In the genomic region with DNA sequence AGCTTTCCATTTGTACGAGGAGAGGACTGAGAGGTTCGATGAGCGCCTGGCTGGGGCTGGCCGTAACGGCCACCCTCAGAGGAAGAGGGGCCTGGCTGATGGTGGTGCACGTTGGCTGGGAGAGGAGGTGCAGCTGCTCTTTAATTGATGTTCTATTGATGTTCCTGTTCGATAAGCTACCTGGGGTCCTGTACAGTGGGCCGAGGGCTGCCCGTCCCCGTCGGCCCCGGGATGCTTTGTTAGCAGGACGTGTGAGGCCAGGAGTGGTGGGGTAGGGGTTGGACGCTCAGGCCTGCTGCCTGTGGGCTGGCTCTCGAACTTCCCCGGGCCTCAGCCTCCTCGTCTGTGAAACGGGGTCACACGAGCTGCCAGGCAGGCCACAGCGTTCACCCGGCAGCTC, we compare ENCODE assay signal across 21 cellular contexts. TPM values are rescaled to one million over a fixed set of nuclear protein-coding genes. Genes with fewer than 3 reads are reported as not detected.
"Had no signal": no experiment of that assay in that cellular context is flagged by ENCODE, and none has a peak within 500 bp of the region (broad histone marks: within the 10 kb centered on the region; RNA-seq: fewer than 3 reads in every experiment).

No MANE protein-coding gene starts in this region.

- H3K4me1 ChIP-seq: pancreas had no signal

- DNase-seq: cortex of kidney; dorsolateral prefrontal cortex; effector memory CD4-positive, alpha-beta T cell; esophagus squamous epithelium; foreskin fibroblast; hippocampal formation; kidney glomerular epithelial cell; mucosa of descending colon; naive thymus-derived CD8-positive, alpha-beta T cell; nucleus accumbens; pancreas; spleen; stimulated activated CD4-positive, alpha-beta T cell treated with anti-CD3 and anti-CD28 coated beads, Interleukin-15, amount 100 ng/mL, for 24 hours; stimulated activated CD4-positive, alpha-beta T cell treated with anti-CD3 and anti-CD28 coated beads, Interleukin-1b, Interleukin-23, amount 100 ng/mL, for 48 hours; stimulated activated CD4-positive, alpha-beta T cell treated with anti-CD3 and anti-CD28 coated beads, Interleukin-4, amount 100 ng/mL, for 24 hours; stimulated activated naive CD8-positive, alpha-beta T cell treated with anti-CD3 and anti-CD28 coated beads, Interleukin-15, amount 100 ng/mL, for 72 hours; trophoblast cell had no signal

- ATAC-seq: mucosa of descending colon; naive thymus-derived CD8-positive, alpha-beta T cell; pancreas; sciatic nerve had no signal

- H3K9me3 ChIP-seq: esophagus squamous epithelium, heart left ventricle, mucosa of descending colon, pancreas, spleen, thoracic aorta had no signal

- H3K27me3 ChIP-seq: dorsolateral prefrontal cortex, esophagus squamous epithelium, heart left ventricle, pancreas had no signal

- H3K27ac ChIP-seq: epithelial cell of prostate, spleen, thoracic aorta had no signal

- H3K4me3 ChIP-seq: dorsolateral prefrontal cortex, esophagus squamous epithelium, heart left ventricle, mucosa of descending colon, pancreas, spleen, thoracic aorta had no signal

- H3K36me3 ChIP-seq: pancreas had no signal

RNA-seq across cellular contexts. Expression of a gene that starts 25.4 kb away (rescaled TPM):
- polyA plus RNA-seq: naive thymus-derived CD8-positive, alpha-beta T cell had no signal
